ENCODE assay signal across 22 cellular contexts in the genomic region with DNA sequence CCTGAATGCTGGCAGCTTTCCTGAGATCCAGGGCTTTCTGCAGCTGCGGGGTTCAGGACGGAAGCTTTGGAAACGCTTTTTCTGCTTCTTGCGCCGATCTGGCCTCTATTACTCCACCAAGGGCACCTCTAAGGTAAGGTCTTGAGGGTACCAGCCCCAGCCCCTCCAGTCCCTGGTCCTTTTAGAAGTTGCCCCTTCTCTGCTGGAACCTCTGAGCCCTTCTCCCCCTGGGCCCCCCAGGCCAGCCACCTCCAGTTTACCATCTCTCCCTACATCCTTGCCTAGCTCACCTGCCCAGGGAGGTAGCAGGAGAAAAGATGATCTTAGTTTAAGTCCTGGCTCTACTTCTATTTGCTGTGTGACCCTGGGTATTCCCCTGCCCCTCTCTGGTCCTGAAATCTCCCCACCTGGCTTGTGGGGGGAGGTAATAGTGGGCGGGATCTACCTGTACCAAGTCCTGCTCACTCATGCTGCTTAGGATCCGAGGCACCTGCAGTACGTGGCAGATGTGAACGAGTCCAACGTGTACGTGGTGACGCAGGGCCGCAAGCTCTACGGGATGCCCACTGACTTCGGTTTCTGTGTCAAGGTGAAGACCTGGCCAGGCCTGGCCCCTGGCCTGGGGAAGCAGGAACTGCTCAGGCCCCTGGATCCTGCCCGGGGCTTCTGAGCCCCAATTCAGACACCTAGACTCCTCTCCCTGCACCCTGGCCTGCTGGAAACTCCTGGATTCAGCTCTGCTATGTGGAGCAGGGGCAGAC. TPM values are rescaled to one million over a fixed set of nuclear protein-coding genes. Genes with fewer than 3 reads are reported as not detected.
"Had no signal": no experiment of that assay in that cellular context is flagged by ENCODE, and none has a peak within 500 bp of the region (broad histone marks: within the 10 kb centered on the region; RNA-seq: fewer than 3 reads in every experiment).

No MANE protein-coding gene starts in this region.

- H2AFZ ChIP-seq: neural progenitor cell had no signal

- H3K27me3 ChIP-seq: ovary had no signal

- H3K9ac ChIP-seq: neural progenitor cell had no signal

- H3K4me2 ChIP-seq: neural progenitor cell had no signal

- H3K9me3 ChIP-seq: ascending aorta, mucosa of descending colon, ovary, sigmoid colon had no signal

- H3K36me3 ChIP-seq: ascending aorta, neural progenitor cell, ovary, sigmoid colon had no signal

- DNase-seq: activated CD4-positive, alpha-beta T cell treated with anti-CD3 and anti-CD28 coated beads, Interleukin-2, amount 50 U/mL, for 1 hour; activated CD8-positive, alpha-beta memory T cell treated with anti-CD3 and anti-CD28 coated beads, Interleukin-2, amount 50 U/mL, for 4 hours; activated naive CD4-positive, alpha-beta T cell treated with anti-CD3 and anti-CD28 coated beads, Interleukin-2, amount 50 U/mL, for 16 hours; activated T-cell treated with anti-CD3 and anti-CD28 coated beads, Interleukin-2, amount 50 U/mL, for 4 hours; cortex of kidney; erythroblast; foreskin melanocyte; glutamatergic neuron; hypothalamus; naive B cell; sigmoid colon; stimulated activated CD4-positive, alpha-beta T cell treated with anti-CD3 and anti-CD28 coated beads, Interleukin-4, amount 100 ng/mL, for 4 hours had no signal

- ATAC-seq: activated CD4-positive, CD25-positive, alpha-beta regulatory T cell treated with anti-CD3 and anti-CD28 coated beads, Interleukin-2, amount 50 U/mL, for 24 hours; activated T-cell treated with anti-CD3 and anti-CD28 coated beads, Interleukin-2, amount 50 U/mL, for 4 hours; left lobe of liver; mucosa of descending colon; stimulated activated memory B cell treated with anti-CD40 and anti-IgM and Interleukin-4, amounts not matched to agents 10 μg/mL and 1 μg/mL and 100 μg/mL, for 72 hours had no signal

- H3K27ac ChIP-seq: ascending aorta, neural progenitor cell, ovary, sigmoid colon had no signal

- H3K4me3 ChIP-seq: ascending aorta, mucosa of descending colon, neural progenitor cell, ovary, sigmoid colon had no signal

- FAIRE-seq: endometrium, keratinocyte had no signal

RNA-seq across cellular contexts. Expression of a gene that starts 6.5 kb away (rescaled TPM):
- total RNA-seq: pulmonary artery endothelial cell had no signal
